8 cellular contexts compared by ENCODE assay signal in the genomic region with DNA sequence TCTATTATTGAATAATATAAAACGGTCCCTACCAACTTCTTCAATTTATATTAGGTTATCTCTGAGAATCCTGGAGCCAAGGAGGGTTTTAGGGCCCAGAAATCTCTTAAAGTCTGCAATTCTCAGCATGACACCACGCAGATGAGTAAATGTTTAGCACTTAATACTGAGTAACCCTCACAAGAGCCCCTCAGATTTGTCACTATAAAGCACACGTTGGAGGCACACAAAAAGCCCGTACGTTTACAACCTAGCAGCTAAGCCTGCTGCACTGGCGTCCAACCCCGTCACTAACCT. TPM values are rescaled to one million over a fixed set of nuclear protein-coding genes. Genes with fewer than 3 reads are reported as not detected.
A peak's percentile ranks its signal among the peaks of the same experiment; 100 is the strongest.
DNase-seq lines count a peak whose midpoint lies in the region; ATAC-seq and TF ChIP-seq lines count a peak whose summit lies in the region.

No MANE protein-coding gene starts in this region.

- no peak for ATAC-seq in HG03025 (IDR thresholded peaks at IDR 0.05; ENCODE audit: low FRiP score, unreplicated experiment)

- no peaks in the 10 kb centered on the region for H3K27me3 ChIP-seq in BE2C
- H3K27me3 ChIP-seq in mononuclear cell (ENCODE audit: insufficient read depth, low read length), result no peaks in the 10 kb centered on the region

- no peaks in the 10 kb centered on the region for H3K36me3 ChIP-seq in BE2C

- DNase-seq in BE2C (no peak), cardiac fibroblast (ENCODE audit: low read depth in 2 of 2) (peak in 1 of 2 donors; percentile 32), NCI-H146 treated with DMSO at 0.1 percent for 48 hours (lab: John Stamatoyannopoulos, UW; ENCODE audit: unreplicated experiment) (no peak), HuH-7 (ENCODE audit: low spot score) (no peak)
- DNase-seq in Jurkat, Clone E6-1 (ENCODE audit: low read depth, low spot score), result no peak
- DNase-seq in activated effector memory CD4-positive, alpha-beta T cell treated with anti-CD3 and anti-CD28 coated beads, Interleukin-2, amount 50 U/mL, for 16 hours, result no peak

- H3K4me3 ChIP-seq in BE2C (ENCODE audit: low read depth, low read length), result peak overlapping the region; percentile 98
- peak overlapping the region; percentile 98 for H3K4me3 ChIP-seq in Jurkat, Clone E6-1 (ENCODE audit: low read length)
- H3K4me3 ChIP-seq in cardiac fibroblast (replicated peaks in 1 of 2; ENCODE audit: low read depth in 2 of 2, low read length in 2 of 2), result peak overlapping the region; percentile 90 to 98
- peak overlapping the region; percentile 82 for H3K4me3 ChIP-seq in mononuclear cell (ENCODE audit: low read length)

- H3K4me1 ChIP-seq in BE2C (peaks cover 8% of the 10 kb centered on the region), mononuclear cell (ENCODE audit: insufficient read depth, low read length) (peaks cover 45% of the 10 kb centered on the region)

- no peaks in the 10 kb centered on the region for H3K9me3 ChIP-seq in BE2C
- H3K9me3 ChIP-seq in mononuclear cell (ENCODE audit: low read depth, low read length), result no peaks in the 10 kb centered on the region

- TF ChIP-seq CTCF in BE2C (IDR thresholded peaks at IDR 0.05; ENCODE audit: low read depth, low read length), result no peak
- TF ChIP-seq CTCF in cardiac fibroblast (IDR thresholded peaks at IDR 0.05; ENCODE audit: low read depth, low read length), result no peak

RNA-seq across cellular contexts. Expression of gene CPNE1, which starts 1.2 kb away (rescaled TPM):
- polyA plus RNA-seq in BE2C (2012; ENCODE audit: insufficient read depth, insufficient read length, low read depth), result 549 TPM
- polyA plus RNA-seq in Jurkat, Clone E6-1 (2012; ENCODE audit: insufficient read depth, insufficient read length), result 87.7 TPM
- 74.5 TPM for total RNA-seq in mononuclear cell

RNA-seq across cellular contexts. Expression of gene RBM12, which starts 1.2 kb away (rescaled TPM):
- 41.7 TPM for polyA plus RNA-seq in BE2C (2012; ENCODE audit: insufficient read depth, insufficient read length, low read depth)
- polyA plus RNA-seq in Jurkat, Clone E6-1 (2012; ENCODE audit: insufficient read depth, insufficient read length), result 99.2 TPM
- total RNA-seq in mononuclear cell, result 55.7 TPM

RNA-seq across cellular contexts. Expression of gene NFS1, which starts 35.7 kb away (rescaled TPM):
- 21.3 TPM for polyA plus RNA-seq in BE2C (2012; ENCODE audit: insufficient read depth, insufficient read length, low read depth)
- polyA plus RNA-seq in Jurkat, Clone E6-1 (2012; ENCODE audit: insufficient read depth, insufficient read length), result 47.9 TPM
- total RNA-seq in mononuclear cell, result 7.1 TPM

RNA-seq across cellular contexts. Expression of gene ROMO1, which starts 35.7 kb away (rescaled TPM):
- 382 TPM for polyA plus RNA-seq in BE2C (2012; ENCODE audit: insufficient read depth, insufficient read length, low read depth)
- polyA plus RNA-seq in Jurkat, Clone E6-1 (2012; ENCODE audit: insufficient read depth, insufficient read length), result 347 TPM
- total RNA-seq in mononuclear cell, result 26.1 TPM

RNA-seq across cellular contexts. Expression of gene SPAG4, which starts 47.8 kb away (rescaled TPM):
- polyA plus RNA-seq in BE2C (2012; ENCODE audit: insufficient read depth, insufficient read length, low read depth), result 4.7 TPM
- 2.8 TPM for polyA plus RNA-seq in Jurkat, Clone E6-1 (2012; ENCODE audit: insufficient read depth, insufficient read length)
- 5.9 TPM for total RNA-seq in mononuclear cell
